12 cellular contexts compared by ENCODE assay signal in genomic region chr19:15096223-15096622, GRCh38. TPM values are rescaled to one million over a fixed set of nuclear protein-coding genes. Genes with fewer than 3 reads are reported as not detected.
"Had no signal": no experiment of that assay in that cellular context is flagged by ENCODE, and none has a peak within 500 bp of the region (broad histone marks: within the 10 kb centered on the region; RNA-seq: fewer than 3 reads in every experiment).

No MANE protein-coding gene starts in this region.

- ATAC-seq: GM23338, HCT116 had no signal

- DNase-seq: GM23248, GOT3, H7, H9, HCEC 1CT, HFFc6 had no signal

- H2AFZ ChIP-seq: GM23248, GM23338 had no signal

- H3K4me3 ChIP-seq: GM23248, GM23338, HAP-1 had no signal

- H3K36me3 ChIP-seq: HAP-1 had no signal

- H3K4me2 ChIP-seq: GM23338 had no signal

- FAIRE-seq: H1, H54 had no signal

- H3K27ac ChIP-seq: GM23248 had no signal

- H3K4me1 ChIP-seq: HAP-1 had no signal

- H3K9ac ChIP-seq: GM23248 had no signal

- H3K9me3 ChIP-seq: HAP-1 had no signal

RNA-seq across cellular contexts. Expression of gene OR1I1, which starts 14.2 kb away (rescaled TPM):
- total RNA-seq: GM23248, GM23338, H1, H4, H7, H9, HFFc6 had no signal
- polyA plus RNA-seq: GM23248, GM23338, H1 had no signal

RNA-seq across cellular contexts. Expression of gene CASP14, which starts 46.9 kb away (rescaled TPM):
- total RNA-seq: GM23248, GM23338, H1, H4, H7, H9, HFFc6 had no signal
- polyA plus RNA-seq: GM23248, GM23338, H1 had no signal
